9 cellular contexts compared by ENCODE assay signal in genomic region chr10:21292763-21293517, GRCh38.
DNase-seq lines count a peak whose midpoint lies in the region; ATAC-seq lines count a peak whose summit lies in the region.
"Had no signal": no experiment of that assay in that cellular context is flagged by ENCODE, and none has a peak within 500 bp of the region (broad histone marks: within the 10 kb centered on the region; RNA-seq: fewer than 3 reads in every experiment).

No MANE protein-coding gene starts in this region.

- H3K36me3 ChIP-seq in Karpas-422 (ENCODE audit: insufficient read depth, low read length): no peaks in the 10 kb centered on the region
- H3K36me3 ChIP-seq: BLaER1 treated with 17β-estradiol and CSF1 and Interleukin-3, amounts not matched to agents 10 nM and 100 nM had no signal

- H3K9me2 ChIP-seq in Karpas-422 (replicated peaks; ENCODE audit: insufficient read depth, low read length): no peaks in the 10 kb centered on the region

- no peak overlapping the region for H2AFZ ChIP-seq in Karpas-422 (ENCODE audit: low read length)

- no peaks in the 10 kb centered on the region for H3K27me3 ChIP-seq in Karpas-422 (ENCODE audit: low read length)
- H3K27me3 ChIP-seq: BLaER1 treated with 17β-estradiol and CSF1 and Interleukin-3, amounts not matched to agents 10 nM and 100 nM had no signal

- DNase-seq in NCI-H1436 (lab: John Stamatoyannopoulos, UW) (peak; percentile 10), NCI-H1436 treated with DMSO at 0.1 percent for 48 hours (lab: John Stamatoyannopoulos, UW) (no peak), brain pericyte (ENCODE audit: low read depth, low spot score) (peak; percentile 34), inferior parietal cortex (ENCODE audit: extremely low spot score) (peak; percentile 52), smooth muscle cell of the brain vasculature (ENCODE audit: low read depth, low spot score) (peak; percentile 80), Karpas-422 (no peak), D341Med (ENCODE audit: low spot score) (no peak)

- no peak for ATAC-seq in GM21390 (IDR thresholded peaks at IDR 0.05; ENCODE audit: unreplicated experiment)

- H4K20me1 ChIP-seq in Karpas-422 (ENCODE audit: insufficient read depth, low read depth, low read length): no peaks in the 10 kb centered on the region
- H4K20me1 ChIP-seq: BLaER1 treated with 17β-estradiol and CSF1 and Interleukin-3, amounts not matched to agents 10 nM and 100 nM had no signal

- H3K27ac ChIP-seq in Karpas-422 (ENCODE audit: low read length): no peak overlapping the region
- H3K27ac ChIP-seq: BLaER1 treated with 17β-estradiol and CSF1 and Interleukin-3, amounts not matched to agents 10 nM and 100 nM had no signal

- H3K4me1 ChIP-seq in Karpas-422 (ENCODE audit: low read length): no peaks in the 10 kb centered on the region

- H3K9ac ChIP-seq in Karpas-422 (ENCODE audit: low read length): no peak overlapping the region
- H3K9ac ChIP-seq: BLaER1 treated with 17β-estradiol and CSF1 and Interleukin-3, amounts not matched to agents 10 nM and 100 nM had no signal

- no peaks in the 10 kb centered on the region for H3K79me2 ChIP-seq in Karpas-422 (ENCODE audit: low read length)

- no peak overlapping the region for H3K4me2 ChIP-seq in Karpas-422 (ENCODE audit: low read depth, low read length, poor library complexity, severe bottlenecking)
- H3K4me2 ChIP-seq: BLaER1 treated with 17β-estradiol and CSF1 and Interleukin-3, amounts not matched to agents 10 nM and 100 nM had no signal

- H3K9me3 ChIP-seq in Karpas-422 (ENCODE audit: low read length): no peaks in the 10 kb centered on the region

- no peak overlapping the region for H3K4me3 ChIP-seq in Karpas-422 (ENCODE audit: low read length)
- H3K4me3 ChIP-seq: BLaER1 treated with 17β-estradiol and CSF1 and Interleukin-3, amounts not matched to agents 10 nM and 100 nM had no signal

Comparison
In these comparisons a context has a peak if more than half of its experiments do, and no peak if none do; other contexts are left out.
1. DNase-seq: peak in NCI-H1436 (single experiment), brain pericyte (single experiment), inferior parietal cortex (single experiment) and smooth muscle cell of the brain vasculature (single experiment); none in NCI-H1436 treated with DMSO at 0.1 percent for 48 hours (single experiment), Karpas-422 (single experiment) and D341Med (single experiment).